Comparison of ENCODE assay signal across 10 cellular contexts in genomic region chr2:96067098-96067660, GRCh38. TPM values are rescaled to one million over a fixed set of nuclear protein-coding genes. Genes with fewer than 3 reads are reported as not detected.
"Had no signal": no experiment of that assay in that cellular context is flagged by ENCODE, and none has a peak within 500 bp of the region (broad histone marks: within the 10 kb centered on the region; RNA-seq: fewer than 3 reads in every experiment).

No MANE protein-coding gene starts in this region.

RNA-seq across cellular contexts. Expression of gene GPAT2, which starts 32.5 kb away (rescaled TPM):
- total RNA-seq: hepatocyte, mesothelial cell of epicardium, osteocyte, progenitor cell of endocrine pancreas, smooth muscle cell had no signal

RNA-seq across cellular contexts. Expression of gene ADRA2B, which starts 49.2 kb away (rescaled TPM):
- total RNA-seq: lung microvascular endothelial cell, occipital lobe, osteocyte, pulmonary artery endothelial cell, renal cortical epithelial cell, temporal lobe had no signal
